In genomic region chr17:61496174-61496956, GRCh38 we compare ENCODE assay signal across 1 cellular context.
TF ChIP-seq lines count a peak whose summit lies in the region.

No MANE protein-coding gene starts in this region.

TF ChIP-seq in HCT116, 20 proteins besides CTCF, POLR2A, EP300 and RAD21 (continued from another document):
- no peak for TF ChIP-seq REST (IDR thresholded peaks at IDR 0.05; ENCODE audit: low read depth)
- TF ChIP-seq MAX (IDR thresholded peaks at IDR 0.05): no peak
- TF ChIP-seq EGR1 (IDR thresholded peaks at IDR 0.05; ENCODE audit: low read depth): no peak
